In the genomic region with DNA sequence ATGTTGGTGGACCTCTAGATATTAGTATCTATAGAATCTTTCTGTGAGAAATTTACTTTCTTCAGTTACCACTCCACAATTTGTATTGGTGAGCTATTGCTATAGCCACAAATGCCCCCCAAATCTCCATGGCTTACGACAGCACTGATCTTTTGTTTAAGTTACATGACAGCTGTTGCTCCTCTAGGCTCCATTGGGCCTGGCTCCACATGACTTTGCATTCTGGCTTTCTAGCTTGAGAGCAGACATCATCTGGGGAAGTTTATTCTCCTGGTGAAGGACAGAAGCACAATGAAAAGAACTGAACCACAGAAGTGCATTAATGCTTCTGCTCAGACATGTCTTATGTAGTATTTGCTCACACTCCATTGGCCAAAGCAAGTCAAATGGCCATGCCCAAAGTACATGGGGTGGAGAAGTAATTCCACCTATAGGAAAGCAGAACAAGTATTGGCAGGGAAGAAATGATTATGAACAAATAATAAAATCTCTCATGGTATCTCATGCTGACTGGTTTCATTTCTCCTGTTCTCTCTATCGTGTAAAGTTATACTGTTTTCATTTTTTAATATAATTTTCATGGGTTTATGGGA, we compare ENCODE assay signal across 2 cellular contexts.
TF ChIP-seq lines count a peak whose summit lies in the region.

No MANE protein-coding gene starts in this region.

TF ChIP-seq in A549, 52 proteins besides CTCF, POLR2A, EP300 and RAD21 (continued from another document):
- TF ChIP-seq, protein P1, sequence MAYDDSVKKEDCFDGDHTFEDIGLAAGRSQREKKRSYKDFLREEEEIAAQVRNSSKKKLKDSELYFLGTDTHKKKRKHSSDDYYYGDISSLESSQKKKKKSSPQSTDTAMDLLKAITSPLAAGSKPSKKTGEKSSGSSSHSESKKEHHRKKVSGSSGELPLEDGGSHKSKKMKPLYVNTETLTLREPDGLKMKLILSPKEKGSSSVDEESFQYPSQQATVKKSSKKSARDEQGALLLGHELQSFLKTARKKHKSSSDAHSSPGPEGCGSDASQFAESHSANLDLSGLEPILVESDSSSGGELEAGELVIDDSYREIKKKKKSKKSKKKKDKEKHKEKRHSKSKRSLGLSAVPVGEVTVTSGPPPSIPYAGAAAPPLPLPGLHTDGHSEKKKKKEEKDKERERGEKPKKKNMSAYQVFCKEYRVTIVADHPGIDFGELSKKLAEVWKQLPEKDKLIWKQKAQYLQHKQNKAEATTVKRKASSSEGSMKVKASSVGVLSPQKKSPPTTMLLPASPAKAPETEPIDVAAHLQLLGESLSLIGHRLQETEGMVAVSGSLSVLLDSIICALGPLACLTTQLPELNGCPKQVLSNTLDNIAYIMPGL (CRISPR knock-in tag; IDR thresholded peaks at IDR 0.05; ENCODE audit: borderline replicate concordance): no peak
- TF ChIP-seq HOXB13 (CRISPR knock-in tag; IDR thresholded peaks at IDR 0.05; ENCODE audit: low read depth): no peak
- no peak for TF ChIP-seq MYC (IDR thresholded peaks at IDR 0.05; ENCODE audit: borderline replicate concordance, low read length)
- TF ChIP-seq RARB (CRISPR knock-in tag; IDR thresholded peaks at IDR 0.05): no peak
- no peak for TF ChIP-seq MAFK (IDR thresholded peaks at IDR 0.05; ENCODE audit: partially characterized antibody)
- TF ChIP-seq, protein P2, sequence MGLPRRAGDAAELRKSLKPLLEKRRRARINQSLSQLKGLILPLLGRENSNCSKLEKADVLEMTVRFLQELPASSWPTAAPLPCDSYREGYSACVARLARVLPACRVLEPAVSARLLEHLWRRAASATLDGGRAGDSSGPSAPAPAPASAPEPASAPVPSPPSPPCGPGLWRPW (IDR thresholded peaks at IDR 0.05): no peak
- no peak for TF ChIP-seq MAZ (IDR thresholded peaks at IDR 0.05; ENCODE audit: borderline replicate concordance, low read depth, low read length)
- TF ChIP-seq ZC3H11A (IDR thresholded peaks at IDR 0.05): no peak
- TF ChIP-seq FOSL2 (IDR thresholded peaks at IDR 0.05): no peak
- no peak for TF ChIP-seq FOSL2 (CRISPR knock-in tag; IDR thresholded peaks at IDR 0.05)
- no peak for TF ChIP-seq CBX8 (IDR thresholded peaks at IDR 0.05)
- TF ChIP-seq NFE2L2 (conservative IDR thresholded peaks at IDR 0.05; ENCODE audit: low read length): no peak
- no peak for TF ChIP-seq CEBPB (IDR thresholded peaks at IDR 0.05)
- TF ChIP-seq GATA3 (IDR thresholded peaks at IDR 0.05; ENCODE audit: borderline replicate concordance): no peak
- TF ChIP-seq, protein P3, sequence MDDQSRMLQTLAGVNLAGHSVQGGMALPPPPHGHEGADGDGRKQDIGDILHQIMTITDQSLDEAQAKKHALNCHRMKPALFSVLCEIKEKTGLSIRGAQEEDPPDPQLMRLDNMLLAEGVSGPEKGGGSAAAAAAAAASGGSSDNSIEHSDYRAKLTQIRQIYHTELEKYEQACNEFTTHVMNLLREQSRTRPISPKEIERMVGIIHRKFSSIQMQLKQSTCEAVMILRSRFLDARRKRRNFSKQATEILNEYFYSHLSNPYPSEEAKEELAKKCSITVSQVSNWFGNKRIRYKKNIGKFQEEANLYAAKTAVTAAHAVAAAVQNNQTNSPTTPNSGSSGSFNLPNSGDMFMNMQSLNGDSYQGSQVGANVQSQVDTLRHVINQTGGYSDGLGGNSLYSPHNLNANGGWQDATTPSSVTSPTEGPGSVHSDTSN (IDR thresholded peaks at IDR 0.05): no peak
- TF ChIP-seq RNF2 (IDR thresholded peaks at IDR 0.05; ENCODE audit: borderline replicate concordance, low read depth): no peak

TF ChIP-seq in H1, 55 proteins besides CTCF, POLR2A, EP300 and RAD21 (continued from another document):
- no peak for TF ChIP-seq SP1 (IDR thresholded peaks at IDR 0.05; ENCODE audit: low read depth, low read length)
- no peak for TF ChIP-seq SAP30 (IDR thresholded peaks at IDR 0.05; ENCODE audit: insufficient read depth, insufficient replicate concordance, low read length)
- TF ChIP-seq CEBPB (IDR thresholded peaks at IDR 0.05; ENCODE audit: low read depth, low read length): no peak
- TF ChIP-seq EZH2 (IDR thresholded peaks at IDR 0.05; ENCODE audit: low read depth, low read length, severe bottlenecking): no peak
- TF ChIP-seq HDAC6 (IDR thresholded peaks at IDR 0.05; ENCODE audit: low read depth, low read length): no peak
- no peak for TF ChIP-seq TBP (IDR thresholded peaks at IDR 0.05; ENCODE audit: low read depth, low read length)
- TF ChIP-seq RXRA (IDR thresholded peaks at IDR 0.05; ENCODE audit: insufficient read depth, low read depth, low read length): no peak
